ENCODE assay signal across 9 cellular contexts in genomic region chr6:24858154-24858801, GRCh38. TPM values are rescaled to one million over a fixed set of nuclear protein-coding genes. Genes with fewer than 3 reads are reported as not detected.
DNase-seq lines count a peak whose midpoint lies in the region; ATAC-seq and TF ChIP-seq lines count a peak whose summit lies in the region.
"Had no signal": no experiment of that assay in that cellular context is flagged by ENCODE, and none has a peak within 500 bp of the region (broad histone marks: within the 10 kb centered on the region; RNA-seq: fewer than 3 reads in every experiment).

No MANE protein-coding gene starts in this region.

- H3K27me3 Mint-ChIP-seq in activated CD4-positive, alpha-beta memory T cell treated with anti-CD3 and anti-CD28 coated beads for 36 hours: no peaks in the 10 kb centered on the region

- CTCF ChIA-PET in activated CD4-positive, alpha-beta memory T cell treated with anti-CD3 and anti-CD28 coated beads for 36 hours (lab: Charles Lee): interaction anchor here (0.6 to 9.3 kb wide), 13 partner anchors 14 to 212 kb away, joined by 3 to 191 read pairs (median 23); partner anchors contain the start of gene RIPOR2

- peaks cover 77% of the 10 kb centered on the region for H3K4me1 Mint-ChIP-seq in activated CD4-positive, alpha-beta memory T cell treated with anti-CD3 and anti-CD28 coated beads for 36 hours (ENCODE audit: low read depth)

- H3K36me3 Mint-ChIP-seq in activated CD4-positive, alpha-beta memory T cell treated with anti-CD3 and anti-CD28 coated beads for 36 hours: peaks cover 50% of the 10 kb centered on the region

- H3K4me1 ChIP-seq in BE2C: no peaks in the 10 kb centered on the region

- H3K36me3 ChIP-seq in BE2C: no peaks in the 10 kb centered on the region

- peak overlapping the region; percentile 13 for H3K27ac ChIP-seq in layer of hippocampus (ENCODE audit: low read depth, low read length)

- POLR2A ChIA-PET in activated CD4-positive, alpha-beta memory T cell treated with anti-CD3 and anti-CD28 coated beads for 36 hours (lab: Charles Lee): interaction anchor here (0.8 to 3.9 kb wide), 7 partner anchors 25 to 167 kb away, joined by 3 to 24 read pairs (median 4); no protein-coding TSS in a partner anchor

- ATAC-seq in GM19351 (IDR thresholded peaks at IDR 0.05; ENCODE audit: unreplicated experiment): peak; percentile 59
- ATAC-seq in HG03460 (IDR thresholded peaks at IDR 0.05; ENCODE audit: unreplicated experiment): peak; percentile 61

- no peak for TF ChIP-seq CTCF in BE2C (IDR thresholded peaks at IDR 0.05; ENCODE audit: low read depth, low read length)

- no peaks in the 10 kb centered on the region for H3K27me3 ChIP-seq in layer of hippocampus (ENCODE audit: control insufficient read depth, insufficient read depth, low read length)
- H3K27me3 ChIP-seq in BE2C: no peaks in the 10 kb centered on the region

- H3K4me3 Mint-ChIP-seq in activated CD4-positive, alpha-beta memory T cell treated with anti-CD3 and anti-CD28 coated beads for 36 hours: peak overlapping the region; percentile 22
- H3K4me3 Mint-ChIP-seq: brain had no signal

- H3K9me3 ChIP-seq in BE2C: no peaks in the 10 kb centered on the region

- no peak overlapping the region for H3K4me3 ChIP-seq in BE2C (ENCODE audit: low read depth, low read length)

- peak overlapping the region; percentile 89 for H3K27ac Mint-ChIP-seq in activated CD4-positive, alpha-beta memory T cell treated with anti-CD3 and anti-CD28 coated beads for 36 hours

- H3K9me3 Mint-ChIP-seq in activated CD4-positive, alpha-beta memory T cell treated with anti-CD3 and anti-CD28 coated beads for 36 hours: no peaks in the 10 kb centered on the region
- H3K9me3 Mint-ChIP-seq: brain had no signal

- intact Hi-C loops in activated CD4-positive, alpha-beta memory T cell treated with anti-CD3 and anti-CD28 coated beads for 36 hours (cut with micrococcal nuclease): no loop called here

- peak; percentile 98 to 99 for DNase-seq in AML-193 (lab: John Stamatoyannopoulos, UW)
- DNase-seq in activated CD4-positive, alpha-beta memory T cell treated with anti-CD3 and anti-CD28 coated beads for 36 hours: peak; percentile 49
- no peak for DNase-seq in BE2C
- no peak for DNase-seq in T-helper 9 cell
- no peak for DNase-seq in NCI-H446 (lab: John Stamatoyannopoulos, UW)

RNA-seq across cellular contexts. Expression of gene ARMH2, which starts 59.6 kb away (rescaled TPM):
- total RNA-seq in activated CD4-positive, alpha-beta memory T cell treated with anti-CD3 and anti-CD28 coated beads for 36 hours: not detected
- not detected for polyA plus RNA-seq in BE2C (2012; ENCODE audit: insufficient read depth, insufficient read length, low read depth)

Comparison
In these comparisons a context has a peak if more than half of its experiments do, and no peak if none do; other contexts are left out.
1. DNase-seq: peak in AML-193 (2 of 2) and activated CD4-positive, alpha-beta memory T cell treated with anti-CD3 and anti-CD28 coated beads for 36 hours (single experiment); none in BE2C (single experiment), T-helper 9 cell (single experiment) and NCI-H446 (0 of 2).